Comparison of ENCODE assay signal across 31 cellular contexts in the genomic region with DNA sequence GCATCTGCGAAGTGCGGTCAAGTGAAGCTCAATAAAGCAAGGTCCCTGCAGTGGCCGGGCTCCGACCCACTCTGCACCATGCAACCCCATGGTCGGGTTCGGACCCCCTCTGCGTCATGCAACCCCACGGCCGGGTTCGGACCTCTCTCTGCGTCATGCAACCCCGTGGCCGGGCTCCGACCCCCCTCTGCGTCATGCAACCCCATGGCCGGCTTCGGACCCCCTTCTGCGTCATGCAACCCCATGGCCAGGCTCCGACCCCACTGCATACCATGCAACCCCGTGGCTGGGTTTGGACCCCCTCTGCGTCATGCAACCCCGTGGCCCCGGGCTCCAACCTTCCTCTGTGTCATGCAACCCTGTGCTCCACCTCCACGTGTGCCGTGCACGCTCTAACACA.
"Had no signal": no experiment of that assay in that cellular context is flagged by ENCODE, and none has a peak within 500 bp of the region (broad histone marks: within the 10 kb centered on the region; RNA-seq: fewer than 3 reads in every experiment).

No MANE protein-coding gene starts in this region.

- H3K27me3 ChIP-seq: adrenal gland, breast epithelium had no signal

- ATAC-seq: activated T-cell treated with anti-CD3 and anti-CD28 coated beads, Interleukin-2, amount 50 U/mL, for 4 hours; activated T-helper 17 cell treated with anti-CD3 and anti-CD28 coated beads, Interleukin-2, amount 50 U/mL, for 72 hours; Panc1; Right ventricle myocardium inferior; T-cell had no signal

- H3K36me3 ChIP-seq: breast epithelium had no signal

- H3K9ac ChIP-seq: KMS-11 had no signal

- H3K4me3 Mint-ChIP-seq: activated B cell treated with CpG ODN at 0.5 μM for 24 hours; activated CD4-positive, alpha-beta T cell treated with anti-CD3 and anti-CD28 coated beads, Interleukin-2, amount 10 ng/mL, durations not matched to agents 24 days and 14 days; activated naive CD4-positive, alpha-beta T cell treated with anti-CD3 and anti-CD28 coated beads for 36 hours; activated naive CD8-positive, alpha-beta T cell; activated T-cell treated with anti-CD3 and anti-CD28 coated beads, Interleukin-2, amount 50 U/mL, for 4 hours; activated T-helper 17 cell treated with anti-CD3 and anti-CD28 coated beads, Interleukin-2, amount 50 U/mL, for 72 hours; T-cell had no signal

- DNase-seq: activated B cell treated with CpG ODN at 0.5 μM for 24 hours; activated CD4-positive, alpha-beta T cell treated with anti-CD3 and anti-CD28 coated beads for 1 hour; activated CD4-positive, alpha-beta T cell treated with anti-CD3 and anti-CD28 coated beads, Interleukin-2, amount 10 ng/mL, durations not matched to agents 24 days and 14 days; activated CD4-positive, alpha-beta T cell treated with anti-CD3 and anti-CD28 coated beads, Interleukin-2, amount 50 U/mL, for 48 hours; activated CD8-positive, alpha-beta memory T cell treated with anti-CD3 and anti-CD28 coated beads for 24 hours; activated gamma-delta T cell; activated naive CD4-positive, alpha-beta T cell treated with anti-CD3 and anti-CD28 coated beads for 36 hours; activated T-cell treated with anti-CD3 and anti-CD28 coated beads, Interleukin-2, amount 50 U/mL, for 4 hours; anterior cingulate cortex; caudate nucleus; NCI-H1092; NCI-H1417; NCI-H1930; NCI-H2107; NCI-H2171 treated with DMSO at 0.1 percent for 48 hours; NCI-H226; NCI-H526 treated with DMSO at 0.1 percent for 48 hours; NK-92 treated with Interleukin-12 subunit alpha and Interleukin-12 subunit beta, amount 100 ng/mL, for 24 hours; OCI-M1; RPMI8226; T-cell; T-helper 2 cell; T1000 had no signal

- H3K9me3 ChIP-seq: adrenal gland had no signal

- H3K4me1 ChIP-seq: adrenal gland, breast epithelium had no signal

- H3K27ac ChIP-seq: adrenal gland, breast epithelium, KMS-11, SK-N-MC had no signal

- H3K27me3 Mint-ChIP-seq: activated B cell treated with CpG ODN at 0.5 μM for 24 hours; activated CD4-positive, alpha-beta T cell treated with anti-CD3 and anti-CD28 coated beads, Interleukin-2, amount 10 ng/mL, durations not matched to agents 24 days and 14 days; activated naive CD8-positive, alpha-beta T cell; activated T-helper 17 cell treated with anti-CD3 and anti-CD28 coated beads, Interleukin-2, amount 50 U/mL, for 72 hours; T-cell had no signal

- H3K27ac Mint-ChIP-seq: activated B cell treated with CpG ODN at 0.5 μM for 24 hours; activated CD4-positive, alpha-beta T cell treated with anti-CD3 and anti-CD28 coated beads, Interleukin-2, amount 10 ng/mL, durations not matched to agents 24 days and 14 days; activated naive CD4-positive, alpha-beta T cell treated with anti-CD3 and anti-CD28 coated beads for 36 hours; activated naive CD8-positive, alpha-beta T cell; activated T-helper 17 cell treated with anti-CD3 and anti-CD28 coated beads, Interleukin-2, amount 50 U/mL, for 72 hours; T-cell had no signal

- H3K9me3 Mint-ChIP-seq: activated T-cell treated with anti-CD3 and anti-CD28 coated beads, Interleukin-2, amount 50 U/mL, for 4 hours had no signal

- H3K4me2 ChIP-seq: KMS-11 had no signal

- H3K4me3 ChIP-seq: adrenal gland, breast epithelium, SK-N-MC had no signal
